ENCODE assay signal across 15 cellular contexts in the genomic region with DNA sequence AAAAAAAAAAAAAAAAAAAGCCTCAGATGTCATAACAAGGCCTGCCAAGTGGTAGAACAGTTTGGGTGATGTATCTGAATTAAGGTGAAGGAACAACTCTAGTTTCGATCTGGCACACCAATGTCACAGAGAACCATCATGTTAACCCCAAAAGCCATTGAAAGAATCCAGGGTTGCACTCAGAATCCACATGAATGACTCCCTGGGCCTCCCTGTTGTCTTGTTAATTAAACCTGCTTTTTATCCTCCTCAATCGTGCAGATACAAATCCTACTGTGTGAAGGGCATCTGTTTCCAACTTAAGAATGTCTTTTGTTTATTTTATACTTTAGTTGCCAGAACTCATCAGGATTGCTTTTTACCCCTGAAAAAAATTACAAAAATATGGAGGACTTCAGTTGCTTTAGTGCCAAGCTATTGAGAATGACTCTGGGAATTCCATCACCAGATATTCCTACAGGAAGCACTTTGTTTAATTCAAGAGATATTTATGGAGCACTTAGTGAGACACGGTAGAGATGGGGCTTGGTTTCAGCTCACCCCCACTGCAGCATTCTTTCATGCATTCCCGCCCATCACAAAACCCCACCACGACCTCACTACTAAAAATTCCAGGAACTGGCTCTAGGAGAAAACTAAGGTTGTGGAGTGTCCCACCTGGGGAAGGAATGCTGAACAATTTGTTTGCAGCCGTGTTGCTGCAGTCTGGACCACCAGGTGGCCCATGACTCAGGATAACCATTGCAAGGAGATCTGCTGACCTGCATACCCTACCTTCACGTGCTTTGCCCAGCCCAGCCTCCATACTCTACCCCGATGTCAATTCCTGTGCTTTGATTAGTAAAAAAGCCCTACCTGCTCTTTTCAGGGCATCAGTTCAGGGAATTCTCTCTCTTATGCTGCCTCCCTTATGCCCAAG.
"Had no signal": no experiment of that assay in that cellular context is flagged by ENCODE, and none has a peak within 500 bp of the region (broad histone marks: within the 10 kb centered on the region; RNA-seq: fewer than 3 reads in every experiment).

No MANE protein-coding gene starts in this region.

- H3K27me3 ChIP-seq: body of pancreas, gastrocnemius medialis, tibial artery had no signal

- H3K4me1 Mint-ChIP-seq: activated naive CD4-positive, alpha-beta T cell treated with anti-CD3 and anti-CD28 coated beads, Interleukin-2, amount 10 ng/mL, durations not matched to agents 7 days and 5 days had no signal

- H3K4me1 ChIP-seq: body of pancreas, gastrocnemius medialis, heart right ventricle, tibial artery had no signal

- DNase-seq: activated naive CD4-positive, alpha-beta T cell treated with anti-CD3 and anti-CD28 coated beads, Interleukin-2, amount 10 ng/mL, durations not matched to agents 7 days and 5 days; body of pancreas; central memory CD4-positive, alpha-beta T cell; cortex of kidney; effector memory CD4-positive, alpha-beta T cell; gastrocnemius medialis; heart right ventricle; nucleus accumbens; right cardiac atrium; tibial artery had no signal

- H3K9me3 Mint-ChIP-seq: activated naive CD4-positive, alpha-beta T cell treated with anti-CD3 and anti-CD28 coated beads, Interleukin-2, amount 10 ng/mL, durations not matched to agents 7 days and 5 days; activated T-helper 2 cell treated with anti-CD3 and anti-CD28 coated beads, Interferon-gamma antibody, Interleukin-2, Interleukin-4, amounts not matched to agents 10 μg/mL and 5 μg/mL and 100 μg/mL, durations not matched to agents 14 hours and 24 hours and 36 hours; natural killer cell treated with Interleukin-12 subunit alpha and Interleukin-12 subunit beta and Interleukin-15 and Interleukin-18, amount 100 ng/mL, for 72 hours had no signal

- H3K27ac Mint-ChIP-seq: activated naive CD4-positive, alpha-beta T cell treated with anti-CD3 and anti-CD28 coated beads, Interleukin-2, amount 10 ng/mL, durations not matched to agents 7 days and 5 days; activated T-helper 2 cell treated with anti-CD3 and anti-CD28 coated beads, Interferon-gamma antibody, Interleukin-2, Interleukin-4, amounts not matched to agents 10 μg/mL and 5 μg/mL and 100 μg/mL, durations not matched to agents 14 hours and 24 hours and 36 hours; natural killer cell treated with Interleukin-12 subunit alpha and Interleukin-12 subunit beta and Interleukin-15 and Interleukin-18, amount 100 ng/mL, for 72 hours had no signal

- H3K4me3 ChIP-seq: body of pancreas, gastrocnemius medialis, heart right ventricle, smooth muscle cell, tibial artery had no signal

- H3K36me3 ChIP-seq: gastrocnemius medialis, heart right ventricle, tibial artery had no signal

- ATAC-seq: body of pancreas; gastrocnemius medialis; heart right ventricle; left lobe of liver; natural killer cell treated with Interleukin-12 subunit alpha and Interleukin-12 subunit beta and Interleukin-15 and Interleukin-18, amount 100 ng/mL, for 72 hours; right cardiac atrium had no signal

- H3K27ac ChIP-seq: body of pancreas, epithelial cell of prostate, gastrocnemius medialis, heart right ventricle, tibial artery had no signal

- H3K4me3 Mint-ChIP-seq: activated naive CD4-positive, alpha-beta T cell treated with anti-CD3 and anti-CD28 coated beads, Interleukin-2, amount 10 ng/mL, durations not matched to agents 7 days and 5 days; natural killer cell treated with Interleukin-12 subunit alpha and Interleukin-12 subunit beta and Interleukin-15 and Interleukin-18, amount 100 ng/mL, for 72 hours had no signal

- H3K9me3 ChIP-seq: body of pancreas, gastrocnemius medialis, heart right ventricle, tibial artery had no signal

- H3K4me2 ChIP-seq: smooth muscle cell had no signal

- H3K36me3 Mint-ChIP-seq: activated naive CD4-positive, alpha-beta T cell treated with anti-CD3 and anti-CD28 coated beads, Interleukin-2, amount 10 ng/mL, durations not matched to agents 7 days and 5 days; natural killer cell treated with Interleukin-12 subunit alpha and Interleukin-12 subunit beta and Interleukin-15 and Interleukin-18, amount 100 ng/mL, for 72 hours had no signal
